ENCODE assay signal across 28 cellular contexts in the genomic region with DNA sequence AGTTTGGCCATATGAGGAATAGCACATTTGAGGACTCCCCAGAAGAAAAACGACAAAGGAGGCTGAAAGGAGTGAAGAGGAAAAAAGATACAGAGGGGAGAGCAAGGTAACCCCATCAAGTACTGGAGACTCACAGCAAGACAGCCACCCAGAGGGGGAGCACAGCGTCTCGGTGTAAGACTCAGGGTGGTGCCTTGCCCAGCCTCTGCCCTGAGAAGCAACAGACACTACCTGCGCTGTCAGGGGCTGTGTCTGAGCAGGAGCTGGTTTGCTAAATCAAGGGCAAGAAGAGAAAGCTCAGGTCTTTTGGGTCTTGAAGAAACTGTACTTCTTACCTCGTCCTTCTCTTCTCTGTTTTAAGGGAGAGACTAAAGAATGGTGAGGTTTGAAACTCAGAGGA. TPM values are rescaled to one million over a fixed set of nuclear protein-coding genes. Genes with fewer than 3 reads are reported as not detected.
DNase-seq lines count a peak whose midpoint lies in the region; ATAC-seq and TF ChIP-seq lines count a peak whose summit lies in the region.
"Had no signal": no experiment of that assay in that cellular context is flagged by ENCODE, and none has a peak within 500 bp of the region (broad histone marks: within the 10 kb centered on the region; RNA-seq: fewer than 3 reads in every experiment).

No MANE protein-coding gene starts in this region.

- peak overlapping the region; percentile 80 for H3K4me2 ChIP-seq in Loucy (ENCODE audit: low read depth, low read length, poor library complexity, severe bottlenecking)
- H3K4me2 ChIP-seq in smooth muscle cell = peak overlapping the region; percentile 17

- POLR2A ChIA-PET in MCF 10A (lab: Yijun Ruan, JAX) = interaction anchor here (0.7 kb wide), 1 partner anchor 271 kb away, joined by 3 read pairs; the partner anchor contains the start of gene SENP5

- H3K27ac ChIP-seq in breast epithelium = no peak overlapping the region
- H3K27ac ChIP-seq in smooth muscle cell (ENCODE audit: low read depth) = no peak overlapping the region

- H4K20me1 ChIP-seq in Loucy (ENCODE audit: insufficient read depth, low read length, poor library complexity, severe bottlenecking) = no peaks in the 10 kb centered on the region
- H4K20me1 ChIP-seq in smooth muscle cell (ENCODE audit: low read depth) = no peaks in the 10 kb centered on the region

- peaks cover 17% of the 10 kb centered on the region for H3K79me2 ChIP-seq in Loucy (ENCODE audit: insufficient read depth, low read length)
- H3K79me2 ChIP-seq in smooth muscle cell (ENCODE audit: low read depth) = no peaks in the 10 kb centered on the region

- no peaks in the 10 kb centered on the region for H3K27me3 Mint-ChIP-seq in MCF 10A (ENCODE audit: insufficient read depth, unreplicated experiment)
- H3K27me3 Mint-ChIP-seq in central memory CD8-positive, alpha-beta T cell = peaks cover 11% of the 10 kb centered on the region

- no peaks in the 10 kb centered on the region for H3K9me2 ChIP-seq in Loucy (replicated peaks; ENCODE audit: low read depth, low read length)

- H3K4me1 ChIP-seq in breast epithelium (no peaks in the 10 kb centered on the region), Loucy (ENCODE audit: insufficient read depth, low read length, poor library complexity, severe bottlenecking) (peaks cover 29% of the 10 kb centered on the region), smooth muscle cell (ENCODE audit: low read depth) (no peaks in the 10 kb centered on the region)

- H3K4me3 ChIP-seq in breast epithelium (no peak overlapping the region), Loucy (ENCODE audit: low read length, poor library complexity, severe bottlenecking) (peak overlapping the region; percentile 76), smooth muscle cell (no peak overlapping the region)

- WGBS in smooth muscle cell (ENCODE audit: low lambda C conversion rate) = 53% methylated on average over 5 of the region's 5 CpGs

- H3F3A ChIP-seq in Loucy (ENCODE audit: low read depth) (no peaks in the 10 kb centered on the region), smooth muscle cell (ENCODE audit: low read depth) (no peaks in the 10 kb centered on the region)

- no peaks in the 10 kb centered on the region for H3K4me1 Mint-ChIP-seq in MCF 10A (ENCODE audit: insufficient read depth, unreplicated experiment)
- H3K4me1 Mint-ChIP-seq in central memory CD8-positive, alpha-beta T cell = no peaks in the 10 kb centered on the region

- no peak for TF ChIP-seq CTCF in MCF 10A (IDR thresholded peaks at IDR 0.05; ENCODE audit: unreplicated experiment)
- TF ChIP-seq CTCF in breast epithelium (IDR thresholded peaks at IDR 0.05) = no peak
- 0 out of 2 replicates have a peak, but pooled peaks have one; percentile 19 for TF ChIP-seq CTCF in Loucy (conservative IDR thresholded peaks at IDR 0.05; ENCODE audit: low read length)
- no peak for TF ChIP-seq CTCF in smooth muscle cell (IDR thresholded peaks at IDR 0.05; ENCODE audit: borderline replicate concordance, insufficient read depth, poor library complexity, severe bottlenecking)

- no peak overlapping the region for H3K27ac Mint-ChIP-seq in MCF 10A (ENCODE audit: low read depth, unreplicated experiment)
- peak overlapping the region; percentile 36 for H3K27ac Mint-ChIP-seq in central memory CD8-positive, alpha-beta T cell (ENCODE audit: low read depth)
- H3K27ac Mint-ChIP-seq: activated naive CD4-positive, alpha-beta T cell treated with anti-CD3 and anti-CD28 coated beads, Interleukin-2, amount 10 ng/mL, durations not matched to agents 7 days and 5 days; activated T-cell treated with anti-CD3 and anti-CD28 coated beads, Interleukin-2, amount 50 U/mL, for 72 hours had no signal

- H3K9me3 ChIP-seq in breast epithelium = no peaks in the 10 kb centered on the region
- no peaks in the 10 kb centered on the region for H3K9me3 ChIP-seq in Loucy (ENCODE audit: insufficient read depth, low read depth, low read length)
- no peaks in the 10 kb centered on the region for H3K9me3 ChIP-seq in smooth muscle cell (replicated peaks; ENCODE audit: low read depth)

- no peak for TF ChIP-seq POLR2A in breast epithelium (IDR thresholded peaks at IDR 0.05)

- H2AFZ ChIP-seq in Loucy (ENCODE audit: low read length) (peak overlapping the region; percentile 12; the same call in 1 of the 2 replicates), smooth muscle cell (ENCODE audit: low read depth) (peak overlapping the region; percentile 72)

- intact Hi-C loops in MCF 10A (cut with micrococcal nuclease) (no loop called here), breast epithelium (cut with DNase I; ENCODE audit: low total_unique reads) (no loop called here)

- H3K4me3 Mint-ChIP-seq in MCF 10A (ENCODE audit: unreplicated experiment) = no peak overlapping the region
- H3K4me3 Mint-ChIP-seq in central memory CD8-positive, alpha-beta T cell = no peak overlapping the region
- H3K4me3 Mint-ChIP-seq: activated naive CD4-positive, alpha-beta T cell treated with anti-CD3 and anti-CD28 coated beads, Interleukin-2, amount 10 ng/mL, durations not matched to agents 7 days and 5 days; activated T-cell treated with anti-CD3 and anti-CD28 coated beads, Interleukin-2, amount 50 U/mL, for 72 hours; H9; naive thymus-derived CD8-positive, alpha-beta T cell had no signal

- no peaks in the 10 kb centered on the region for H3K36me3 Mint-ChIP-seq in MCF 10A (ENCODE audit: insufficient read depth, unreplicated experiment)
- H3K36me3 Mint-ChIP-seq in central memory CD8-positive, alpha-beta T cell (ENCODE audit: insufficient read depth) = no peaks in the 10 kb centered on the region
- H3K36me3 Mint-ChIP-seq: naive thymus-derived CD8-positive, alpha-beta T cell had no signal

- CTCF ChIA-PET in MCF 10A (lab: Yijun Ruan, JAX) = interaction anchor here (0.6 to 1.8 kb wide), 4 partner anchors 10 to 139 kb away, joined by 3 to 7 read pairs (median 5); no protein-coding TSS in a partner anchor

- peak overlapping the region; percentile 72 for H3K9ac ChIP-seq in Loucy (ENCODE audit: low read depth, low read length, poor library complexity, severe bottlenecking)
- no peak overlapping the region for H3K9ac ChIP-seq in smooth muscle cell (ENCODE audit: low read depth)

- no TSS peak for BruUV-seq in MCF 10A (replicated peaks; lab: Mats Ljungman, UMichigan)

- H3K27me3 ChIP-seq in breast epithelium (peaks cover 0 to 5% of the 10 kb centered on the region in 2 donors), Loucy (ENCODE audit: insufficient read depth, low read length, poor library complexity, severe bottlenecking) (no peaks in the 10 kb centered on the region), smooth muscle cell (ENCODE audit: low read depth) (no peaks in the 10 kb centered on the region)

- H3K9me3 Mint-ChIP-seq in MCF 10A (ENCODE audit: unreplicated experiment) = no peaks in the 10 kb centered on the region
- no peaks in the 10 kb centered on the region for H3K9me3 Mint-ChIP-seq in central memory CD8-positive, alpha-beta T cell
- H3K9me3 Mint-ChIP-seq: activated T-cell treated with anti-CD3 and anti-CD28 coated beads, Interleukin-2, amount 50 U/mL, for 72 hours; H9; naive thymus-derived CD8-positive, alpha-beta T cell had no signal

- DNase-seq in MCF 10A (ENCODE audit: unreplicated experiment) = peak; percentile 6
- DNase-seq in breast epithelium (ENCODE audit: low spot score in 2 of 2) = no peak
- no peak for DNase-seq in central memory CD8-positive, alpha-beta T cell (ENCODE audit: low spot score in 2 of 2)
- no peak for DNase-seq in smooth muscle cell (lab: John Stamatoyannopoulos, UW; ENCODE audit: unreplicated experiment)
- no peak for DNase-seq in D341Med (ENCODE audit: low spot score)
- no peak for DNase-seq in NK-92 (lab: John Stamatoyannopoulos, UW; ENCODE audit: unreplicated experiment)
- DNase-seq: activated naive CD4-positive, alpha-beta T cell treated with anti-CD3 and anti-CD28 coated beads, Interleukin-2, amount 10 ng/mL, durations not matched to agents 7 days and 5 days; activated T-cell treated with anti-CD3 and anti-CD28 coated beads, Interleukin-2, amount 50 U/mL, for 72 hours; amygdala; C1 segment of cervical spinal cord; EL; glutamatergic neuron; H9; Kasumi-1; left colon; mesendoderm; naive thymus-derived CD8-positive, alpha-beta T cell; NCI-H1417; NCI-H524 treated with DMSO at 0.1 percent for 48 hours; posterior cingulate gyrus; stimulated activated CD4-positive, alpha-beta T cell treated with anti-CD3 and anti-CD28 coated beads, Interleukin-15, amount 100 ng/mL, for 24 hours; stimulated activated CD8-positive, alpha-beta memory T cell treated with anti-CD3 and anti-CD28 coated beads, Interleukin-4, amount 100 ng/mL, for 48 hours; SW 1271 had no signal

- no peak for ATAC-seq in central memory CD8-positive, alpha-beta T cell (replicated peaks; ENCODE audit: extremely low read depth, poor library complexity, severe bottlenecking)
- no peak for ATAC-seq in HG02970 (IDR thresholded peaks at IDR 0.05; ENCODE audit: low FRiP score, unreplicated experiment)
- ATAC-seq: activated T-cell treated with anti-CD3 and anti-CD28 coated beads, Interleukin-2, amount 50 U/mL, for 72 hours; left colon; naive thymus-derived CD8-positive, alpha-beta T cell; Right ventricle myocardium inferior; sciatic nerve had no signal

- H3K36me3 ChIP-seq in breast epithelium = no peaks in the 10 kb centered on the region
- H3K36me3 ChIP-seq in Loucy (ENCODE audit: insufficient read depth, low read length) = no peaks in the 10 kb centered on the region
- no peaks in the 10 kb centered on the region for H3K36me3 ChIP-seq in smooth muscle cell (ENCODE audit: low read depth)

RNA-seq across cellular contexts. Expression of gene FBXO45, which starts 27.9 kb away (rescaled TPM):
- 13.2 and 16.0 TPM in 2 replicates for total RNA-seq in MCF 10A (2022)
- total RNA-seq in breast epithelium = 1 to 10 TPM; 5.6 to 7.6 (median 7.5) TPM
- 13.1 and 14.4 TPM in 2 replicates for total RNA-seq in smooth muscle cell
- 5.8 and 7.2 TPM in 2 replicates for polyA plus RNA-seq in smooth muscle cell

RNA-seq across cellular contexts. Expression of gene WDR53, which starts 28.0 kb away (rescaled TPM):
- 14.4 and 18.8 TPM in 2 replicates for total RNA-seq in MCF 10A (2022)
- 1 to 10 TPM; 4.9 to 8.2 (median 6.1) TPM for total RNA-seq in breast epithelium
- total RNA-seq in smooth muscle cell = 6.3 and 7.9 TPM in 2 replicates
- 11.5 and 13.5 TPM in 2 replicates for polyA plus RNA-seq in smooth muscle cell

RNA-seq across cellular contexts. Expression of gene NRROS, which starts 43.1 kb away (rescaled TPM):
- total RNA-seq in MCF 10A (2022) = not detected in 2 replicates
- total RNA-seq in breast epithelium = 10 to 100 TPM in 1 of 3 donors, 1 to 10 TPM in 2; 3.2 to 13.9 (median 4.3) TPM
- total RNA-seq in smooth muscle cell = 0.45 TPM in 1 of 2 replicates, not detected in the other
- not detected in 2 replicates for polyA plus RNA-seq in smooth muscle cell
- total RNA-seq: HT-29 had no signal
